ENCODE assay signal across 26 cellular contexts in genomic region chr22:31425331-31426050, GRCh38. TPM values are rescaled to one million over a fixed set of nuclear protein-coding genes. Genes with fewer than 3 reads are reported as not detected.
DNase-seq lines count a peak whose midpoint lies in the region; ATAC-seq and TF ChIP-seq lines count a peak whose summit lies in the region.
"Had no signal": no experiment of that assay in that cellular context is flagged by ENCODE, and none has a peak within 500 bp of the region (broad histone marks: within the 10 kb centered on the region; RNA-seq: fewer than 3 reads in every experiment).

No MANE protein-coding gene starts in this region.

- H3K36me3 Mint-ChIP-seq in activated naive CD4-positive, alpha-beta T cell treated with anti-CD3 and anti-CD28 coated beads, Interleukin-2, amount 50 U/mL, for 24 hours: peaks cover 17% of the 10 kb centered on the region
- H3K36me3 Mint-ChIP-seq in central memory CD8-positive, alpha-beta T cell (ENCODE audit: insufficient read depth): peaks cover 77% of the 10 kb centered on the region
- H3K36me3 Mint-ChIP-seq in neural crest cell (ENCODE audit: low read depth): peaks cover 36% of the 10 kb centered on the region

- no peak for ATAC-seq in central memory CD8-positive, alpha-beta T cell (replicated peaks; ENCODE audit: extremely low read depth, poor library complexity, severe bottlenecking)
- ATAC-seq in HG03139 (IDR thresholded peaks at IDR 0.05; ENCODE audit: unreplicated experiment) (no peak), HG03571 (IDR thresholded peaks at IDR 0.05; ENCODE audit: unreplicated experiment) (no peak)
- ATAC-seq: activated T-cell treated with anti-CD3 and anti-CD28 coated beads, Interleukin-2, amount 50 U/mL, for 4 hours; gastroesophageal sphincter; naive thymus-derived CD8-positive, alpha-beta T cell; Panc1 had no signal

- H3K4me3 Mint-ChIP-seq in activated naive CD4-positive, alpha-beta T cell treated with anti-CD3 and anti-CD28 coated beads, Interleukin-2, amount 50 U/mL, for 24 hours: no peak overlapping the region
- no peak overlapping the region for H3K4me3 Mint-ChIP-seq in central memory CD8-positive, alpha-beta T cell
- no peak overlapping the region for H3K4me3 Mint-ChIP-seq in neural crest cell
- H3K4me3 Mint-ChIP-seq: activated T-cell treated with anti-CD3 and anti-CD28 coated beads, Interleukin-2, amount 50 U/mL, for 4 hours; endodermal cell; naive thymus-derived CD8-positive, alpha-beta T cell had no signal

- no peaks in the 10 kb centered on the region for H3K27me3 Mint-ChIP-seq in activated naive CD4-positive, alpha-beta T cell treated with anti-CD3 and anti-CD28 coated beads, Interleukin-2, amount 50 U/mL, for 24 hours
- no peaks in the 10 kb centered on the region for H3K27me3 Mint-ChIP-seq in central memory CD8-positive, alpha-beta T cell
- no peaks in the 10 kb centered on the region for H3K27me3 Mint-ChIP-seq in neural crest cell (ENCODE audit: low read depth)
- H3K27me3 Mint-ChIP-seq: naive thymus-derived CD8-positive, alpha-beta T cell had no signal

- no peak for TF ChIP-seq CTCF in neural crest cell (conservative IDR thresholded peaks at IDR 0.05)

- peak overlapping the region; percentile 79 for H3K27ac Mint-ChIP-seq in activated naive CD4-positive, alpha-beta T cell treated with anti-CD3 and anti-CD28 coated beads, Interleukin-2, amount 50 U/mL, for 24 hours
- peak overlapping the region; percentile 38 for H3K27ac Mint-ChIP-seq in central memory CD8-positive, alpha-beta T cell (ENCODE audit: low read depth)
- H3K27ac Mint-ChIP-seq in neural crest cell (ENCODE audit: unreplicated experiment): peak overlapping the region; percentile 43
- H3K27ac Mint-ChIP-seq: endodermal cell had no signal

- H3K9me3 Mint-ChIP-seq in activated naive CD4-positive, alpha-beta T cell treated with anti-CD3 and anti-CD28 coated beads, Interleukin-2, amount 50 U/mL, for 24 hours: no peaks in the 10 kb centered on the region
- no peaks in the 10 kb centered on the region for H3K9me3 Mint-ChIP-seq in central memory CD8-positive, alpha-beta T cell
- H3K9me3 Mint-ChIP-seq in neural crest cell: no peaks in the 10 kb centered on the region
- H3K9me3 Mint-ChIP-seq: activated T-cell treated with anti-CD3 and anti-CD28 coated beads, Interleukin-2, amount 50 U/mL, for 4 hours; endodermal cell; naive thymus-derived CD8-positive, alpha-beta T cell had no signal

- H3K4me1 Mint-ChIP-seq in activated naive CD4-positive, alpha-beta T cell treated with anti-CD3 and anti-CD28 coated beads, Interleukin-2, amount 50 U/mL, for 24 hours: peaks cover 6% of the 10 kb centered on the region
- peaks cover 12% of the 10 kb centered on the region for H3K4me1 Mint-ChIP-seq in central memory CD8-positive, alpha-beta T cell
- H3K4me1 Mint-ChIP-seq in neural crest cell: no peaks in the 10 kb centered on the region
- H3K4me1 Mint-ChIP-seq: endodermal cell had no signal

- no peak for DNase-seq in activated naive CD4-positive, alpha-beta T cell treated with Interleukin-2 at 50 U/mL for 16 hours
- DNase-seq in HCEC 1CT: peak; percentile 24
- no peak for DNase-seq in central memory CD8-positive, alpha-beta T cell (ENCODE audit: low spot score in 2 of 2)
- no peak for DNase-seq in neural crest cell (ENCODE audit: low read depth, low spot score)
- no peak for DNase-seq in NCI-H82 (lab: John Stamatoyannopoulos, UW)
- DNase-seq: activated CD4-positive, alpha-beta T cell treated with anti-CD3 and anti-CD28 coated beads for 1 hour; activated T-cell treated with anti-CD3 and anti-CD28 coated beads, Interleukin-2, amount 50 U/mL, for 4 hours; cerebellar nuclear complex; dermis blood vessel endothelial cell; DMS153; endodermal cell; esophagus squamous epithelium; kidney glomerular epithelial cell; naive thymus-derived CD8-positive, alpha-beta T cell; NCI-H1048; NCI-H1694; occipital lobe; SHP77; stimulated activated CD4-positive, alpha-beta T cell treated with anti-CD3 and anti-CD28 coated beads, Interleukin-15, amount 100 ng/mL, for 24 hours; stimulated activated CD4-positive, alpha-beta T cell treated with anti-CD3 and anti-CD28 coated beads, Interleukin-4, amount 100 ng/mL, for 4 hours; transverse colon had no signal

RNA-seq across cellular contexts. Expression of gene DRG1, which starts 26.1 kb away (rescaled TPM):
- 80.5 and 84.1 TPM in 2 replicates for total RNA-seq in neural crest cell
